In genomic region chr14:100750762-100751699, GRCh38 we compare ENCODE assay signal across 1 cellular context.
TF ChIP-seq lines count a peak whose summit lies in the region.

No MANE protein-coding gene starts in this region.

TF ChIP-seq in HepG2, 621 proteins besides CTCF, POLR2A, EP300 and RAD21 (continued from another document and continues in another):
- peak; percentile 79 for TF ChIP-seq HIC2 (CRISPR knock-in tag; IDR thresholded peaks at IDR 0.05; ENCODE audit: low read depth)
- TF ChIP-seq ZNF740 (CRISPR knock-in tag; IDR thresholded peaks at IDR 0.05) = peak; percentile 62; the same call in 1 of the 2 replicates
- TF ChIP-seq RXRB (CRISPR knock-in tag; IDR thresholded peaks at IDR 0.05; ENCODE audit: borderline replicate concordance) = peak; percentile 93
- TF ChIP-seq NBN (conservative IDR thresholded peaks at IDR 0.05) = no peak
- no peak for TF ChIP-seq MNT (IDR thresholded peaks at IDR 0.05)
- TF ChIP-seq ZNF510 (CRISPR knock-in tag; IDR thresholded peaks at IDR 0.05; ENCODE audit: low read depth) = 0 out of 2 replicates have a peak, but pooled peaks have one; percentile 82
- TF ChIP-seq ZNF280D (CRISPR knock-in tag; IDR thresholded peaks at IDR 0.05) = no peak
- no peak for TF ChIP-seq ZSCAN20 (CRISPR knock-in tag; IDR thresholded peaks at IDR 0.05; ENCODE audit: borderline replicate concordance)
- TF ChIP-seq MAFF (IDR thresholded peaks at IDR 0.05; ENCODE audit: low read depth, low read length) = no peak
- no peak for TF ChIP-seq ZFP36L2 (CRISPR knock-in tag; IDR thresholded peaks at IDR 0.05)
- peak; percentile 75; the same call in 1 of the 2 replicates for TF ChIP-seq BRCA1 (CRISPR knock-in tag; IDR thresholded peaks at IDR 0.05)
- peak; percentile 93 for TF ChIP-seq ETV5 (CRISPR knock-in tag; IDR thresholded peaks at IDR 0.05; ENCODE audit: borderline replicate concordance)
- TF ChIP-seq HDAC1 (CRISPR knock-in tag; IDR thresholded peaks at IDR 0.05) = peak; percentile 81; the same call in 1 of the 2 replicates
- no peak for TF ChIP-seq DBP (CRISPR knock-in tag; IDR thresholded peaks at IDR 0.05; ENCODE audit: not compliant biosample characterization)
- peak; percentile 94 for TF ChIP-seq ZBTB34 (CRISPR knock-in tag; IDR thresholded peaks at IDR 0.05)
- peak; percentile 69; the same call in 1 of the 2 replicates for TF ChIP-seq ZSCAN30 (CRISPR knock-in tag; IDR thresholded peaks at IDR 0.05)
- TF ChIP-seq ZSCAN9 (CRISPR knock-in tag; IDR thresholded peaks at IDR 0.05; ENCODE audit: borderline replicate concordance) = peak; percentile 72; the same call in 1 of the 2 replicates
- TF ChIP-seq KDM3A (CRISPR knock-in tag; IDR thresholded peaks at IDR 0.05; ENCODE audit: low read depth) = peak; percentile 66; the same call in 1 of the 2 replicates
- peak; percentile 15; the same call in 1 of the 2 replicates for TF ChIP-seq SSRP1 (CRISPR knock-in tag; IDR thresholded peaks at IDR 0.05)
- no peak for TF ChIP-seq GLI4 (CRISPR knock-in tag; IDR thresholded peaks at IDR 0.05; ENCODE audit: borderline replicate concordance)
- TF ChIP-seq ZNF446 (CRISPR knock-in tag; IDR thresholded peaks at IDR 0.05) = peak; percentile 57; the same call in 1 of the 2 replicates
- TF ChIP-seq HHEX (CRISPR knock-in tag; IDR thresholded peaks at IDR 0.05) = no peak
- peak; percentile 86 for TF ChIP-seq BCL6 (CRISPR knock-in tag; IDR thresholded peaks at IDR 0.05)
- peak; percentile 63; the same call in 1 of the 2 replicates for TF ChIP-seq TBX3 (IDR thresholded peaks at IDR 0.05; ENCODE audit: borderline replicate concordance)
- TF ChIP-seq SMARCE1 (IDR thresholded peaks at IDR 0.05; ENCODE audit: borderline replicate concordance) = no peak
- peak; percentile 70 for TF ChIP-seq PBX2 (CRISPR knock-in tag; IDR thresholded peaks at IDR 0.05)
- peak; percentile 82; the same call in 1 of the 2 replicates for TF ChIP-seq ZSCAN29 (CRISPR knock-in tag; conservative IDR thresholded peaks at IDR 0.05)
- no peak for TF ChIP-seq ZNF891 (CRISPR knock-in tag; IDR thresholded peaks at IDR 0.05)
- TF ChIP-seq SIN3B (IDR thresholded peaks at IDR 0.05; ENCODE audit: low read length) = no peak
- TF ChIP-seq SNAPC5 (CRISPR knock-in tag; IDR thresholded peaks at IDR 0.05; ENCODE audit: borderline replicate concordance) = 0 out of 2 replicates have a peak, but pooled peaks have one; percentile 83
- peak; percentile 72; the same call in 1 of the 2 replicates for TF ChIP-seq ZNF142 (CRISPR knock-in tag; IDR thresholded peaks at IDR 0.05)
- no peak for TF ChIP-seq CREBL2 (CRISPR knock-in tag; IDR thresholded peaks at IDR 0.05; ENCODE audit: borderline replicate concordance)
- TF ChIP-seq RERE (CRISPR knock-in tag; IDR thresholded peaks at IDR 0.05; ENCODE audit: low read depth) = peak; percentile 76
- TF ChIP-seq ZNF713 (CRISPR knock-in tag; IDR thresholded peaks at IDR 0.05) = no peak
- no peak for TF ChIP-seq CC2D1A (CRISPR knock-in tag; IDR thresholded peaks at IDR 0.05)
- TF ChIP-seq FOSL2 (CRISPR knock-in tag; IDR thresholded peaks at IDR 0.05) = peak; percentile 88
